ENCODE assay signal across 22 cellular contexts in genomic region chr15:96412919-96413231, GRCh38.
"Had no signal": no experiment of that assay in that cellular context is flagged by ENCODE, and none has a peak within 500 bp of the region (broad histone marks: within the 10 kb centered on the region; RNA-seq: fewer than 3 reads in every experiment).

No MANE protein-coding gene starts in this region.

- H3K4me3 ChIP-seq: colonic mucosa, esophagus squamous epithelium, gastrocnemius medialis, lung, ovary, psoas muscle, sigmoid colon, stomach, tibial artery had no signal

- H3K27me3 ChIP-seq: ovary had no signal

- DNase-seq: colonic mucosa; effector CD8-positive, alpha-beta T cell; erythroblast; esophagus squamous epithelium; gastrocnemius medialis; head of caudate nucleus; natural killer cell; occipital lobe; ovary; posterior cingulate gyrus; psoas muscle; right cardiac atrium; sigmoid colon; stimulated activated CD4-positive, alpha-beta T cell treated with anti-CD3 and anti-CD28 coated beads, Interleukin-2, amount 100 ng/mL, for 24 hours; stimulated activated CD4-positive, alpha-beta T cell treated with anti-CD3 and anti-CD28 coated beads, Interleukin-4, amount 100 ng/mL, for 24 hours; stimulated activated naive CD4-positive, alpha-beta T cell treated with Interleukin-2 at 50 U/mL for 16 hours; stomach; tibial artery had no signal

- ATAC-seq: gastrocnemius medialis; left lobe of liver; natural killer cell; psoas muscle; right cardiac atrium; stimulated activated effector memory CD8-positive, alpha-beta T cell treated with anti-CD3 and anti-CD28 coated beads, Interleukin-12 subunit alpha, Interleukin-12 subunit beta, amount 100 ng/mL, for 72 hours had no signal

- H3K36me3 ChIP-seq: colonic mucosa, esophagus squamous epithelium, gastrocnemius medialis, ovary, sigmoid colon, stomach, tibial artery had no signal

- FAIRE-seq: keratinocyte had no signal
